1 cellular context compared by ENCODE assay signal in genomic region chr5:143231426-143231825, GRCh38.
TF ChIP-seq lines count a peak whose summit lies in the region.

No MANE protein-coding gene starts in this region.

TF ChIP-seq in SK-N-SH, 30 proteins besides CTCF, POLR2A, EP300 and RAD21:
- no peak for TF ChIP-seq TAF1 (IDR thresholded peaks at IDR 0.05; ENCODE audit: borderline replicate concordance, low read depth, low read length)
- no peak for TF ChIP-seq JUND (IDR thresholded peaks at IDR 0.05)
- no peak for TF ChIP-seq RFX5 (IDR thresholded peaks at IDR 0.05; ENCODE audit: low read length)
- no peak for TF ChIP-seq SIN3A (IDR thresholded peaks at IDR 0.05; ENCODE audit: borderline replicate concordance, low read depth, low read length)
- TF ChIP-seq GABPA (IDR thresholded peaks at IDR 0.05; ENCODE audit: low read depth), result no peak
- TF ChIP-seq POLR2AphosphoS5 (IDR thresholded peaks at IDR 0.05; ENCODE audit: low read depth, low read length), result no peak
- no peak for TF ChIP-seq MXI1 (IDR thresholded peaks at IDR 0.05; ENCODE audit: low read depth, low read length)
- no peak for TF ChIP-seq IRF3 (IDR thresholded peaks at IDR 0.05; ENCODE audit: low read depth, low read length)
- TF ChIP-seq EZH2phosphoT487 (IDR thresholded peaks at IDR 0.05; ENCODE audit: borderline replicate concordance, low read depth), result no peak
- TF ChIP-seq NFIC (IDR thresholded peaks at IDR 0.05; ENCODE audit: borderline replicate concordance), result no peak
- TF ChIP-seq USF1 (IDR thresholded peaks at IDR 0.05; ENCODE audit: borderline replicate concordance, low read depth), result no peak
- no peak for TF ChIP-seq RCOR1 (IDR thresholded peaks at IDR 0.05; ENCODE audit: low read length)
- TF ChIP-seq CHD2 (IDR thresholded peaks at IDR 0.05; ENCODE audit: low read length, partially characterized antibody), result no peak
- TF ChIP-seq ZBTB33 (IDR thresholded peaks at IDR 0.05; ENCODE audit: borderline replicate concordance, low read depth), result no peak
- TF ChIP-seq REST (IDR thresholded peaks at IDR 0.05; ENCODE audit: low read depth, low read length), result no peak
- no peak for TF ChIP-seq TCF12 (IDR thresholded peaks at IDR 0.05)
- TF ChIP-seq SMC3 (IDR thresholded peaks at IDR 0.05; ENCODE audit: low read depth, low read length), result no peak
TF ChIP-seq in SK-N-SH: peak in this region for 0.
